ENCODE assay signal across 9 cellular contexts in the genomic region with DNA sequence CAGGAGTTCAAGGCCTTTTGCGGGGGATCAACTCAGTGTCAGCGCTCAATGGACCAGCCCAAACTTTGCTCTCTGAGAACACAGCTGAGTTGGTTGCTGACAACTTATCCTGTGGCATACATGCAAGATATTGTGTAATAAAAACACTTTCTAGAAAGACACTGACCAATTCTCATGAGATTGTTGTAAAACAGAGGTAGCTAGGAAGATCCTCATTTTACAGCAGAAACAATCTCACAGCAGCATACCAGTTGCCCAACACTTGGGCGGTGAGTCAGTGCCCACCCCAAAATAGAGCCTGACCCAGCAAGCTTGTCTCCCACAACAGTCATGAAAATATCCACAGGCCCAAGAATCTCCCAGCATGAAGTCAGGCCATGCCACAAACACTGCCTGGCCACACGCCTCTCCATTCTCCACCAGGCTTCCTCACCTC. TPM values are rescaled to one million over a fixed set of nuclear protein-coding genes. Genes with fewer than 3 reads are reported as not detected.
DNase-seq lines count a peak whose midpoint lies in the region; ATAC-seq and TF ChIP-seq lines count a peak whose summit lies in the region.
"Had no signal": no experiment of that assay in that cellular context is flagged by ENCODE, and none has a peak within 500 bp of the region (broad histone marks: within the 10 kb centered on the region; RNA-seq: fewer than 3 reads in every experiment).

No MANE protein-coding gene starts in this region.

- H3K27me3 ChIP-seq in mammary epithelial cell (ENCODE audit: insufficient read depth, low read length), result no peaks in the 10 kb centered on the region
- no peaks in the 10 kb centered on the region for H3K27me3 ChIP-seq in lung (ENCODE audit: control insufficient read depth, insufficient read depth)
- H3K27me3 ChIP-seq in HAP-1 (ENCODE audit: low read depth), result no peaks in the 10 kb centered on the region

- H2AFZ ChIP-seq in mammary epithelial cell (ENCODE audit: low read depth, low read length), result no peak overlapping the region

- H3K4me3 ChIP-seq in AG04449 (ENCODE audit: low read depth, low read length) (no peak overlapping the region), mammary epithelial cell (replicated peaks in 1 of 3; ENCODE audit: insufficient read depth in 1 of 3, low read depth in 2 of 3, low read length in 3 of 3) (no peak overlapping the region), lung (no peak overlapping the region), HAP-1 (no peak overlapping the region)

- 53% methylated on average over 4 of the region's 4 CpGs for WGBS in mammary epithelial cell (ENCODE audit: low coverage, missing lambda C conversion rate)
- 55 to 85% methylated on average over 4 of the region's 4 CpGs for WGBS in lung, 2 donors

- TF ChIP-seq CTCF in AG04449 (IDR thresholded peaks at IDR 0.05; ENCODE audit: insufficient read depth, low read length, missing control alignments) (no peak), mammary epithelial cell (conservative IDR thresholded peaks at IDR 0.05 in 1 of 2, IDR thresholded peaks at IDR 0.05 in 1 of 2; ENCODE audit: extremely low read depth in 1 of 2, insufficient read depth in 1 of 2, low read depth in 1 of 2, low read length in 2 of 2) (no peak), lung (IDR thresholded peaks at IDR 0.05; ENCODE audit: control extremely low read depth, extremely low read depth) (no peak)

- no peak overlapping the region for H3K9ac ChIP-seq in mammary epithelial cell (ENCODE audit: insufficient read depth, low read length)

- BruUV-seq in mammary epithelial cell (replicated peaks; lab: Mats Ljungman, UMichigan), result no TSS peak

- peak overlapping the region; percentile 17 for H3K27ac ChIP-seq in mammary epithelial cell (ENCODE audit: insufficient read depth, low read depth, low read length)
- H3K27ac ChIP-seq in lung (ENCODE audit: low read depth in 1 of 2, low read length in 1 of 2), result peak overlapping the region in 1 of 2 donors; percentile 32

- ATAC-seq in lung (ENCODE audit: insufficient read depth, low FRiP score) (peak; percentile 20), HG03571 (IDR thresholded peaks at IDR 0.05; ENCODE audit: unreplicated experiment) (no peak)

- intact Hi-C loops in mammary epithelial cell (cut with micrococcal nuclease), result no loop called here

- dilution Hi-C loops in mammary epithelial cell (cut with HindIII; ENCODE audit: low sequenced_read_pairs), result loop anchor here (5.0 kb wide), 2 partner anchors 35 to 50 kb away; no protein-coding TSS in a partner anchor

- peaks cover 27% of the 10 kb centered on the region for H3K4me1 ChIP-seq in mammary epithelial cell (ENCODE audit: insufficient read depth, low read length)
- H3K4me1 ChIP-seq in lung (ENCODE audit: control insufficient read depth in 2 of 2, insufficient read depth in 2 of 2, low read length in 2 of 2), result peaks cover 0 to 5% of the 10 kb centered on the region in 2 donors
- peaks cover 36% of the 10 kb centered on the region for H3K4me1 ChIP-seq in HAP-1

- no peaks in the 10 kb centered on the region for H4K20me1 ChIP-seq in mammary epithelial cell (ENCODE audit: insufficient read depth, low read length)

- POLR2A ChIA-PET in AG04449 (lab: Yijun Ruan, JAX), result interaction anchor here (0.8 to 1.0 kb wide), 2 partner anchors 11 to 22 kb away, joined by 3 to 4 read pairs; no protein-coding TSS in a partner anchor

- in situ Hi-C loops in mammary epithelial cell (cut with MboI; ENCODE audit: low sequenced_read_pairs in 2 of 2), result no loop called here
- in situ Hi-C loops in HAP-1 (cut with MboI; ENCODE audit: low sequenced_read_pairs), result no loop called here

- DNase-seq in AG04449 (ENCODE audit: low read depth, low spot score) (peak; percentile 67), LHCN-M2 (ENCODE audit: low read depth) (peak; percentile 88), mammary epithelial cell (peak; percentile 93), lung (ENCODE audit: low spot score) (no peak), foreskin melanocyte (no peak), HAP-1 (ENCODE audit: low spot score in 2 of 2) (no peak)
- DNase-seq in stimulated activated CD8-positive, alpha-beta memory T cell treated with anti-CD3 and anti-CD28 coated beads, Interleukin-4, amount 100 ng/mL, for 48 hours, result no peak
- DNase-seq: islet precursor cell had no signal

- CTCF ChIA-PET in AG04449 (lab: Yijun Ruan, JAX), result no interaction called here
- CTCF ChIA-PET in mammary epithelial cell (lab: Charles Lee; ENCODE audit: low non-redundant PET), result interaction anchor here (0.5 kb wide), 1 partner anchor 1064 kb away, joined by 7 read pairs; no protein-coding TSS in a partner anchor

- no peak overlapping the region for H3K4me2 ChIP-seq in mammary epithelial cell (ENCODE audit: insufficient read depth, low read depth, low read length)

- H3K9me3 ChIP-seq in mammary epithelial cell (replicated peaks; ENCODE audit: insufficient read depth, low read length) (no peaks in the 10 kb centered on the region), lung (ENCODE audit: control insufficient read depth in 2 of 2, insufficient read depth in 1 of 2, low read length in 1 of 2) (no peaks in the 10 kb centered on the region), HAP-1 (peaks cover under 1% of the 10 kb centered on the region; the same call in 1 of the 2 replicates)

- H3K36me3 ChIP-seq in mammary epithelial cell (ENCODE audit: insufficient read depth, low read length) (no peaks in the 10 kb centered on the region), lung (ENCODE audit: control insufficient read depth in 2 of 2, insufficient read depth in 2 of 2, low read length in 2 of 2) (no peaks in the 10 kb centered on the region), HAP-1 (replicated peaks) (no peaks in the 10 kb centered on the region)

- H3K79me2 ChIP-seq in mammary epithelial cell (ENCODE audit: insufficient read depth, low read length), result no peaks in the 10 kb centered on the region

RNA-seq across cellular contexts. Expression of gene KLHL6, which starts 18.2 kb away (rescaled TPM):
- total RNA-seq in LHCN-M2 (2014; rRNA removed) (not detected in 2 replicates), mammary epithelial cell (under 1 TPM; 0.12 to 0.67 TPM), lung (10 to 100 TPM; 15.4 to 18.0 TPM)
- polyA plus RNA-seq in LHCN-M2 (2012), result not detected
- polyA plus RNA-seq in mammary epithelial cell (0.08 TPM), lung (10 to 100 TPM in 1 of 2 donors, 1 to 10 TPM in 1; 3.4 to 12.7 TPM)
- polyA minus RNA-seq in mammary epithelial cell, result not detected

Comparison
In these comparisons a context has a peak if more than half of its experiments do, and no peak if none do; other contexts are left out.
1. DNase-seq: peak in AG04449 (single experiment), LHCN-M2 (single experiment) and mammary epithelial cell (single experiment); none in lung (single experiment), stimulated activated CD8-positive, alpha-beta memory T cell treated with anti-CD3 and anti-CD28 coated beads, Interleukin-4, amount 100 ng/mL, for 48 hours (single experiment), foreskin melanocyte (single experiment) and HAP-1 (0 of 2).
2. RNA of gene KLHL6, which starts 18.2 kb away (total RNA-seq): 15.4 to 18.0 TPM in lung; 0.12 to 0.67 TPM in mammary epithelial cell and not detected in LHCN-M2; every median in the first group is over 4 times any median in the second.